Comparison of ENCODE assay signal across 8 cellular contexts in genomic region chr1:41322835-41323234, GRCh38. TPM values are rescaled to one million over a fixed set of nuclear protein-coding genes. Genes with fewer than 3 reads are reported as not detected.
DNase-seq lines count a peak whose midpoint lies in the region; ATAC-seq and TF ChIP-seq lines count a peak whose summit lies in the region.

No MANE protein-coding gene starts in this region.

- H3K36me3 ChIP-seq in upper lobe of left lung = no peaks in the 10 kb centered on the region

- peak; percentile 83 for ATAC-seq in left lobe of liver
- peak; percentile 38 to 55 for ATAC-seq in upper lobe of left lung (ENCODE audit: low FRiP score in 2 of 2)
- no peak for ATAC-seq in HG03457 (IDR thresholded peaks at IDR 0.05; ENCODE audit: unreplicated experiment)
- no peak for ATAC-seq in GM21515 (IDR thresholded peaks at IDR 0.05; ENCODE audit: unreplicated experiment)

- H3K4me3 ChIP-seq in HFF-Myc (replicated peaks; ENCODE audit: low read depth, low read length) = no peak overlapping the region
- H3K4me3 ChIP-seq in upper lobe of left lung = no peak overlapping the region

- DNase-seq in D341Med (ENCODE audit: low spot score) (peak; percentile 79), HFF-Myc (ENCODE audit: extremely low read depth, low read depth) (no peak), RKO (ENCODE audit: low spot score) (peak; percentile 44), T47D (ENCODE audit: low read depth in 1 of 2, low spot score in 1 of 2) (peak; percentile 50 to 72), left lobe of liver (ENCODE audit: low spot score) (no peak), upper lobe of left lung (no peak)

- no peaks in the 10 kb centered on the region for H3K27me3 ChIP-seq in upper lobe of left lung

- in situ Hi-C loops in T47D (cut with HindIII; ENCODE audit: low pct_unique_long_range_greater_than_20kb, low sequenced_read_pairs) = no loop called here

- no peaks in the 10 kb centered on the region for H3K4me1 ChIP-seq in upper lobe of left lung

- H3K9me3 ChIP-seq in upper lobe of left lung = no peaks in the 10 kb centered on the region

- H3K27ac ChIP-seq in upper lobe of left lung = no peak overlapping the region

- no peak for TF ChIP-seq POLR2A in upper lobe of left lung (IDR thresholded peaks at IDR 0.05)

- TF ChIP-seq CTCF in HFF-Myc (IDR thresholded peaks at IDR 0.05; ENCODE audit: low read depth, low read length, missing control alignments) (peak; percentile 63), upper lobe of left lung (IDR thresholded peaks at IDR 0.05) (peak in 4 of 6 experiments; percentile 25 to 62 (median 50))

- WGBS in upper lobe of left lung, 2 donors = 67 to 82% methylated on average over 5 to 7 of the region's 7 CpGs

- no peak for TF ChIP-seq EP300 in upper lobe of left lung (IDR thresholded peaks at IDR 0.05)

RNA-seq across cellular contexts. Expression of gene FOXO6, which starts 38.4 kb away (rescaled TPM):
- total RNA-seq in left lobe of liver (0.38 TPM), upper lobe of left lung (1 to 10 TPM in 2 of 6 donors, under 1 TPM in 4; 0.31 to 1.2 (median 0.79) TPM)

Comparison
In these comparisons a context has a peak if more than half of its experiments do, and no peak if none do; other contexts are left out.
1. DNase-seq: peak in D341Med (single experiment), RKO (single experiment) and T47D (2 of 2); none in HFF-Myc (single experiment), left lobe of liver (single experiment) and upper lobe of left lung (0 of 2).
2. ATAC-seq: peak in left lobe of liver (single experiment) and upper lobe of left lung (2 of 2); none in HG03457 (single experiment) and GM21515 (single experiment).